In the genomic region with DNA sequence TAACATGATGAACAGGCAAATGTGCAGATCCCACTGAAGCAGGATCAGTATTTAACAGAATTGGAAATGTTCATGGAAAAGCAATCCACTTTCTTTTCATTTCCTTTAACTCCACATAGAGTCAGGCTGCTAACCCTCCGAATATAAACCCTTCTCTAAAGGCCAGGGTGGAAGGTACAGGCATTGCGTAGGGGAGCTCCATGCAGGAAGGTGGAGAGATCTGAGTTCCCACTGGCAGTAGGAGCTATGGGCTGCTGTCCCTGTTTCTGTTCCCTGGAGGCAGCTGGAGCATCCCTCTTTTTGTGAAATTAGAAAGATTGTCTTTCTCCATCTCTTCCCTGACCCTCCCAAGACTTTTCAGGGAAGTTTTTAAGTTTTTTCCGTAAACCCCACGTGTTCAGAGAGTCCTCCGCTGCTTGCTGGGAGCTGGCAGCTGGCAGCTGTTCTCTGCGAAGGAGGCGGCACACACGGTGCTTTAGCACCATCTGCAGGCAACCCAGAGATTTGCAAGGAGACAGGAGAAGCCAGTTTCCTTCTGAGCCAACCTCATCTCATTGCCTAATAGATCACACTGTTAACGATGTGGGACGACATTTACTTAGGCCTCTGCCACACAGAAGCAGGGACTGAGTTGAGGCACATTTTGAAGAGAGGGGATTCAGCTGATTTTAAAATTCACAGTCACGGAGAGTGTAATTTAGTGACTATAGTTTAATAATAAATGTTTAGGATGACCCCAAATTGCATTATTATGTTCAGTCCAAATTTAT, we compare ENCODE assay signal across 8 cellular contexts. TPM values are rescaled to one million over a fixed set of nuclear protein-coding genes. Genes with fewer than 3 reads are reported as not detected.
DNase-seq lines count a peak whose midpoint lies in the region; ATAC-seq, FAIRE-seq and TF ChIP-seq lines count a peak whose summit lies in the region.

No MANE protein-coding gene starts in this region.

- DNase-seq in D341Med (ENCODE audit: low spot score) (peak; percentile 87), HT1080 (ENCODE audit: low read depth) (peak; percentile 82), NOMO-1 treated with dmso at 0.1 percent for 144 hours (lab: John Stamatoyannopoulos, UW; ENCODE audit: unreplicated experiment) (peak; percentile 75), endothelial cell of umbilical vein (ENCODE audit: low read depth, low spot score) (peak; percentile 85), mucosa of descending colon (peak; percentile 79 to 84 (median 82))
- peak; percentile 78 for DNase-seq in activated CD8-positive, alpha-beta memory T cell treated with anti-CD3 and anti-CD28 coated beads, Interleukin-2, amount 10 ng/mL, durations not matched to agents 7 days and 5 days
- peak; percentile 38 to 41 for DNase-seq in stimulated activated CD8-positive, alpha-beta memory T cell treated with anti-CD3 and anti-CD28 coated beads, Interleukin-2, amount 100 ng/mL, for 48 hours (ENCODE audit: low read depth in 2 of 2)

- H4K20me1 ChIP-seq in endothelial cell of umbilical vein (replicated peaks; ENCODE audit: control insufficient read depth, extremely low read depth, insufficient read depth, low read length) = no peaks in the 10 kb centered on the region

- intact Hi-C loops in endothelial cell of umbilical vein (cut with micrococcal nuclease) (loop anchor here (1.0 to 5.0 kb wide), 13 partner anchors 53 to 1243 kb away; partner anchors contain the start of genes JUN and OMA1), mucosa of descending colon (cut with DNase I, micrococcal nuclease) (loop anchor here in 1 of 2 donors (10.0 kb wide), 1 partner anchor 1015 kb away; no protein-coding TSS in a partner anchor)

- TF ChIP-seq POLR2A in endothelial cell of umbilical vein (IDR thresholded peaks at IDR 0.05; ENCODE audit: low read depth, low read length) = no peak

- no peak overlapping the region for H3K4me3 ChIP-seq in endothelial cell of umbilical vein (replicated peaks in 1 of 3; ENCODE audit: insufficient read depth in 1 of 3, low read depth in 1 of 3, low read length in 3 of 3)
- no peak overlapping the region for H3K4me3 ChIP-seq in mucosa of descending colon

- no peaks in the 10 kb centered on the region for H3K9me1 ChIP-seq in endothelial cell of umbilical vein (replicated peaks; ENCODE audit: control insufficient read depth, extremely low read depth, insufficient read depth, low read length)

- peak overlapping the region; percentile 51 for H3K9ac ChIP-seq in endothelial cell of umbilical vein (replicated peaks; ENCODE audit: extremely low read depth, insufficient read depth, low read length)

- no TSS peak for BruUV-seq in endothelial cell of umbilical vein (replicated peaks; lab: Mats Ljungman, UMichigan)

- peak; percentile 90 for ATAC-seq in GM21390 (IDR thresholded peaks at IDR 0.05; ENCODE audit: unreplicated experiment)
- ATAC-seq in activated CD8-positive, alpha-beta memory T cell treated with anti-CD3 and anti-CD28 coated beads, Interleukin-2, amount 10 ng/mL, durations not matched to agents 7 days and 5 days = peak; percentile 94
- peak; percentile 99 for ATAC-seq in mucosa of descending colon

- H3K27me3 ChIP-seq in endothelial cell of umbilical vein (ENCODE audit: control insufficient read depth in 2 of 2, insufficient read depth in 2 of 2, low read length in 2 of 2) = no peaks in the 10 kb centered on the region

- H3K4me3 Mint-ChIP-seq in activated CD8-positive, alpha-beta memory T cell treated with anti-CD3 and anti-CD28 coated beads, Interleukin-2, amount 10 ng/mL, durations not matched to agents 7 days and 5 days = peak overlapping the region; percentile 20

- peak overlapping the region; percentile 52 for H3K4me2 ChIP-seq in endothelial cell of umbilical vein (ENCODE audit: insufficient read depth, low read length)

- no peaks in the 10 kb centered on the region for H3K9me3 ChIP-seq in endothelial cell of umbilical vein (replicated peaks; ENCODE audit: control insufficient read depth, insufficient read depth, low read length)
- H3K9me3 ChIP-seq in mucosa of descending colon = no peaks in the 10 kb centered on the region

- peak overlapping the region; percentile 44 for H3K27ac ChIP-seq in endothelial cell of umbilical vein (ENCODE audit: insufficient read depth, low read depth, low read length)

- FAIRE-seq in endothelial cell of umbilical vein (lab: Jason Lieb, UNC) = peak; percentile 92

- H3K27me3 Mint-ChIP-seq in activated CD8-positive, alpha-beta memory T cell treated with anti-CD3 and anti-CD28 coated beads, Interleukin-2, amount 10 ng/mL, durations not matched to agents 7 days and 5 days = no peaks in the 10 kb centered on the region

- no peak overlapping the region for H3K27ac Mint-ChIP-seq in activated CD8-positive, alpha-beta memory T cell treated with anti-CD3 and anti-CD28 coated beads, Interleukin-2, amount 10 ng/mL, durations not matched to agents 7 days and 5 days

- H3K36me3 Mint-ChIP-seq in activated CD8-positive, alpha-beta memory T cell treated with anti-CD3 and anti-CD28 coated beads, Interleukin-2, amount 10 ng/mL, durations not matched to agents 7 days and 5 days = no peaks in the 10 kb centered on the region

- no peaks in the 10 kb centered on the region for H3K79me2 ChIP-seq in endothelial cell of umbilical vein (ENCODE audit: control insufficient read depth, insufficient read depth, low read length)

- H2AFZ ChIP-seq in endothelial cell of umbilical vein (ENCODE audit: low read depth, low read length) = peak overlapping the region; percentile 98

- TF ChIP-seq CTCF in endothelial cell of umbilical vein (IDR thresholded peaks at IDR 0.05; ENCODE audit: extremely low read depth in 1 of 2, insufficient read depth in 1 of 2, low read depth in 1 of 2, low read length in 2 of 2) (peak; percentile 86 to 92), mucosa of descending colon (IDR thresholded peaks at IDR 0.05) (peak; percentile 79)

- H3K36me3 ChIP-seq in endothelial cell of umbilical vein (ENCODE audit: control insufficient read depth in 2 of 2, extremely low read depth in 1 of 2, insufficient read depth in 2 of 2, low read length in 2 of 2) (no peaks in the 10 kb centered on the region), mucosa of descending colon (ENCODE audit: low read depth) (no peaks in the 10 kb centered on the region)

- CTCF ChIA-PET in activated CD8-positive, alpha-beta memory T cell treated with anti-CD3 and anti-CD28 coated beads, Interleukin-2, amount 10 ng/mL, durations not matched to agents 7 days and 5 days (lab: Charles Lee) = interaction anchor here (0.7 to 2.4 kb wide), 27 partner anchors 9 to 1106 kb away, joined by 3 to 13 read pairs (median 3); no protein-coding TSS in a partner anchor
- CTCF ChIA-PET in endothelial cell of umbilical vein (lab: Charles Lee) = interaction anchor here (0.6 to 2.7 kb wide), 71 partner anchors 9 to 1244 kb away, joined by 3 to 29 read pairs (median 4); partner anchors contain the start of genes FGGY and OMA1

- POLR2A ChIA-PET in endothelial cell of umbilical vein (lab: Charles Lee) = interaction anchor here (0.8 to 1.2 kb wide), 4 partner anchors 9 to 980 kb away, joined by 3 to 6 read pairs (median 4); partner anchors contain the start of gene JUN

- dilution Hi-C loops in endothelial cell of umbilical vein (cut with MboI; ENCODE audit: extremely low pct_ligation_motif_present, low sequenced_read_pairs) = no loop called here

- no peaks in the 10 kb centered on the region for H3K9me3 Mint-ChIP-seq in activated CD8-positive, alpha-beta memory T cell treated with anti-CD3 and anti-CD28 coated beads, Interleukin-2, amount 10 ng/mL, durations not matched to agents 7 days and 5 days (ENCODE audit: low read depth)

- H3K4me1 Mint-ChIP-seq in activated CD8-positive, alpha-beta memory T cell treated with anti-CD3 and anti-CD28 coated beads, Interleukin-2, amount 10 ng/mL, durations not matched to agents 7 days and 5 days = peaks cover 9% of the 10 kb centered on the region

- H3K4me1 ChIP-seq in endothelial cell of umbilical vein (ENCODE audit: control insufficient read depth, extremely low read depth, insufficient read depth, low read length) (peaks cover 5% of the 10 kb centered on the region), mucosa of descending colon (ENCODE audit: low read depth) (peaks cover 6% of the 10 kb centered on the region)

TF ChIP-seq in endothelial cell of umbilical vein, 7 proteins besides CTCF, POLR2A, EP300 and RAD21:
- TF ChIP-seq, protein P1, sequence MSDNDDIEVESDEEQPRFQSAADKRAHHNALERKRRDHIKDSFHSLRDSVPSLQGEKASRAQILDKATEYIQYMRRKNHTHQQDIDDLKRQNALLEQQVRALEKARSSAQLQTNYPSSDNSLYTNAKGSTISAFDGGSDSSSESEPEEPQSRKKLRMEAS (IDR thresholded peaks at IDR 0.05; ENCODE audit: insufficient read depth, insufficient read length) = peak; percentile 71
- TF ChIP-seq MYC (IDR thresholded peaks at IDR 0.05; ENCODE audit: low read depth, low read length) = no peak

RNA-seq across cellular contexts. Expression of gene HOOK1, which starts 55.4 kb away (rescaled TPM):
- total RNA-seq in HT1080 (2014; rRNA removed; shearing (Covaris generic)) = not detected in 2 replicates
- 0.06 TPM in 1 of 2 replicates, not detected in the other for polyA plus RNA-seq in HT1080 (2015; cell fraction: cytosol; rRNA removed)
- polyA plus RNA-seq in HT1080 (2015; cell fraction: nucleus; rRNA removed) = 0.03 and 0.04 TPM in 2 replicates
- 1 to 10 TPM; 1.0 to 2.3 TPM for total RNA-seq in activated CD8-positive, alpha-beta memory T cell treated with anti-CD3 and anti-CD28 coated beads, Interleukin-2, amount 10 ng/mL, durations not matched to agents 7 days and 5 days
- total RNA-seq in endothelial cell of umbilical vein (not detected in 2 replicates), mucosa of descending colon (10 to 100 TPM; 26.9 to 58.6 (median 55.9) TPM)
- polyA plus RNA-seq in endothelial cell of umbilical vein = not detected in 2 replicates
- polyA plus RNA-seq in endothelial cell of umbilical vein (2011; cell fraction: cytosol; rRNA removed) = not detected in 2 replicates
- 0.04 TPM in 1 of 2 replicates, not detected in the other for polyA plus RNA-seq in endothelial cell of umbilical vein (2011; cell fraction: nucleus; rRNA removed)
- not detected in 2 replicates for polyA plus RNA-seq in endothelial cell of umbilical vein (2012)
- polyA minus RNA-seq in endothelial cell of umbilical vein = not detected in 2 replicates
- 1.9 TPM for polyA minus RNA-seq in endothelial cell of umbilical vein (2011; cell fraction: cytosol; rRNA and poly(A)+ RNA removed)
- polyA minus RNA-seq in endothelial cell of umbilical vein (2011; cell fraction: nucleus; rRNA and poly(A)+ RNA removed) = not detected in 2 replicates

Comparison
In these comparisons a context has a peak if more than half of its experiments do, and no peak if none do; other contexts are left out.
1. RNA of gene HOOK1, which starts 55.4 kb away (total RNA-seq): 26.9 to 58.6 TPM in mucosa of descending colon; 1.0 to 2.3 TPM in activated CD8-positive, alpha-beta memory T cell treated with anti-CD3 and anti-CD28 coated beads, Interleukin-2, amount 10 ng/mL, durations not matched to agents 7 days and 5 days, not detected in HT1080 and not detected in endothelial cell of umbilical vein; every median in the first group is over 4 times any median in the second.
2. Peak in every context shown above with its lines, with median percentiles within 50 percentile points of each other: DNase-seq and ATAC-seq.